In genomic region chr11:69938206-69938605, GRCh38 we compare ENCODE assay signal across 19 cellular contexts.
"Had no signal": no experiment of that assay in that cellular context is flagged by ENCODE, and none has a peak within 500 bp of the region (broad histone marks: within the 10 kb centered on the region; RNA-seq: fewer than 3 reads in every experiment).

No MANE protein-coding gene starts in this region.

- H2AFZ ChIP-seq: parathyroid adenoma had no signal

- H3K79me2 ChIP-seq: parathyroid adenoma had no signal

- ATAC-seq: body of pancreas, left lobe of liver, mucosa of descending colon had no signal

- H3K9me3 ChIP-seq: body of pancreas, colonic mucosa, mucosa of descending colon, stomach, upper lobe of left lung had no signal

- DNase-seq: activated CD4-positive, alpha-beta T cell treated with anti-CD3 and anti-CD28 coated beads, Interleukin-2, amount 50 U/mL, for 4 hours; activated gamma-delta T cell treated with Interleukin-2 at 50 U/mL for 16 hours; activated naive CD8-positive, alpha-beta T cell treated with anti-CD3 and anti-CD28 coated beads for 36 hours; amniotic stem cell; central memory CD4-positive, alpha-beta T cell; colonic mucosa; erythroblast; foreskin melanocyte; mucosa of descending colon; naive B cell; stimulated activated CD4-positive, alpha-beta T cell treated with anti-CD3 and anti-CD28 coated beads, Interleukin-2, amount 100 ng/mL, for 48 hours; stomach; SW 1271; T-helper 2 cell; upper lobe of left lung had no signal

- H3K4me3 Mint-ChIP-seq: activated naive CD8-positive, alpha-beta T cell treated with anti-CD3 and anti-CD28 coated beads for 36 hours; memory B cell; naive B cell had no signal

- H3K9ac ChIP-seq: parathyroid adenoma had no signal

- H3K36me3 Mint-ChIP-seq: activated naive CD8-positive, alpha-beta T cell treated with anti-CD3 and anti-CD28 coated beads for 36 hours; memory B cell had no signal

- H3K27ac Mint-ChIP-seq: activated naive CD8-positive, alpha-beta T cell treated with anti-CD3 and anti-CD28 coated beads for 36 hours; memory B cell; naive B cell had no signal

- H3K36me3 ChIP-seq: colonic mucosa, stomach, upper lobe of left lung had no signal

- H3K27ac ChIP-seq: colonic mucosa, stomach had no signal

- H3K4me3 ChIP-seq: body of pancreas, colonic mucosa, mucosa of descending colon, stomach, upper lobe of left lung had no signal

- H3K27me3 ChIP-seq: body of pancreas, colonic mucosa, upper lobe of left lung had no signal

- H3K4me1 Mint-ChIP-seq: activated naive CD8-positive, alpha-beta T cell treated with anti-CD3 and anti-CD28 coated beads for 36 hours; memory B cell; naive B cell had no signal

- H3K4me1 ChIP-seq: colonic mucosa had no signal
